Comparison of ENCODE assay signal across 1 cellular context in genomic region chr3:53347261-53348064, GRCh38.
TF ChIP-seq lines count a peak whose summit lies in the region.

Gene DCP1A, minus strand, starts transcription at chr3:53347543. Its CDS starts 26 bp downstream, at chr3:53347517.

TF ChIP-seq in K562, 482 proteins besides CTCF, POLR2A, EP300 and RAD21 (continued from another document):
- TF ChIP-seq ZNF277 (CRISPR knock-in tag; IDR thresholded peaks at IDR 0.05; ENCODE audit: borderline replicate concordance) (no peak), ZNF133 (CRISPR knock-in tag; IDR thresholded peaks at IDR 0.05) (no peak), TCF15 (CRISPR knock-in tag; IDR thresholded peaks at IDR 0.05) (no peak), GABPB1 (CRISPR knock-in tag; IDR thresholded peaks at IDR 0.05) (peak; percentile 99), ZNF239 (CRISPR knock-in tag; IDR thresholded peaks at IDR 0.05) (0 out of 2 replicates have a peak, but pooled peaks have one; percentile 9), BCL6 (CRISPR knock-in tag; IDR thresholded peaks at IDR 0.05) (no peak; the same call in 1 of the 2 replicates), MYC (IDR thresholded peaks at IDR 0.05; ENCODE audit: low read depth, low read length) (peak; percentile 96), MYC (CRISPR knock-in tag; IDR thresholded peaks at IDR 0.05; ENCODE audit: borderline replicate concordance, low read depth) (0 out of 2 replicates have a peak, but pooled peaks have one; percentile 52), POLR2AphosphoS5 (IDR thresholded peaks at IDR 0.05; ENCODE audit: control insufficient read depth, insufficient read depth, low read depth, low read length) (peak; percentile 88), ZNF280A (IDR thresholded peaks at IDR 0.05; ENCODE audit: low read depth, partially characterized antibody) (no peak), ZBTB5 (IDR thresholded peaks at IDR 0.05) (no peak), POLR2B (IDR thresholded peaks at IDR 0.05; ENCODE audit: low read depth, partially characterized antibody) (peak; percentile 89), HDAC2 (IDR thresholded peaks at IDR 0.05) (no peak), MTF1 (CRISPR knock-in tag; IDR thresholded peaks at IDR 0.05; ENCODE audit: borderline replicate concordance) (no peak), POU5F1 (IDR thresholded peaks at IDR 0.05; ENCODE audit: borderline replicate concordance, low read depth, low read length, partially characterized antibody) (no peak), RBBP5 (IDR thresholded peaks at IDR 0.05; ENCODE audit: borderline replicate concordance, insufficient read depth, low read length, poor library complexity, severe bottlenecking) (peak; percentile 93), NR2C2 (CRISPR knock-in tag; IDR thresholded peaks at IDR 0.05) (peak; percentile 79; the same call in 1 of the 2 replicates), NR2C2 (tag; IDR thresholded peaks at IDR 0.05) (peak; percentile 82), ZNF449 (CRISPR knock-in tag; IDR thresholded peaks at IDR 0.05) (no peak), EP400 (IDR thresholded peaks at IDR 0.05) (peak; percentile 89), SREBF2 (CRISPR knock-in tag; IDR thresholded peaks at IDR 0.05) (no peak), NBN (IDR thresholded peaks at IDR 0.05; ENCODE audit: low read depth) (peak; percentile 60; the same call in 1 of the 2 replicates), CTCFL (IDR thresholded peaks at IDR 0.05; ENCODE audit: borderline replicate concordance, insufficient read depth, low read depth, low read length, poor library complexity, severe bottlenecking) (no peak), ARID3A (IDR thresholded peaks at IDR 0.05; ENCODE audit: borderline replicate concordance, low read depth, low read length) (no peak), ZNF174 (CRISPR knock-in tag; IDR thresholded peaks at IDR 0.05) (no peak), ZEB2 (IDR thresholded peaks at IDR 0.05) (peak; percentile 99), SRSF9 (IDR thresholded peaks at IDR 0.05; ENCODE audit: borderline replicate concordance, low read depth, low read length) (no peak), MCM3 (IDR thresholded peaks at IDR 0.05) (no peak), HMGXB4 (CRISPR knock-in tag; IDR thresholded peaks at IDR 0.05) (no peak), ZNF76 (CRISPR knock-in tag; IDR thresholded peaks at IDR 0.05; ENCODE audit: borderline replicate concordance) (no peak), ETV1 (tag; conservative IDR thresholded peaks at IDR 0.05; ENCODE audit: low read depth) (peak; percentile 54; the same call in 1 of the 2 replicates), BRF1 (IDR thresholded peaks at IDR 0.05; ENCODE audit: borderline replicate concordance, extremely low read depth, insufficient read length) (no peak), ZC3H11A (IDR thresholded peaks at IDR 0.05; ENCODE audit: low read depth, low read length) (peak; percentile 71; the same call in 1 of the 2 replicates), HMGN3 (IDR thresholded peaks at IDR 0.05; ENCODE audit: borderline replicate concordance, extremely low read depth, insufficient read length, low read depth, low read length) (peak; percentile 91), CREB5 (CRISPR knock-in tag; IDR thresholded peaks at IDR 0.05) (no peak), SMAD1 (IDR thresholded peaks at IDR 0.05; ENCODE audit: low read depth, low read length, partially characterized antibody) (no peak)
